13 cellular contexts compared by ENCODE assay signal in genomic region chr3:170425491-170426239, GRCh38. TPM values are rescaled to one million over a fixed set of nuclear protein-coding genes. Genes with fewer than 3 reads are reported as not detected.
DNase-seq lines count a peak whose midpoint lies in the region; ATAC-seq and TF ChIP-seq lines count a peak whose summit lies in the region.
"Had no signal": no experiment of that assay in that cellular context is flagged by ENCODE, and none has a peak within 500 bp of the region (broad histone marks: within the 10 kb centered on the region; RNA-seq: fewer than 3 reads in every experiment).

No MANE protein-coding gene starts in this region.

- DNase-seq in NCI-H748 (lab: John Stamatoyannopoulos, UW; ENCODE audit: unreplicated experiment) = peak; percentile 7
- no peak for DNase-seq in NCI-H748 treated with DMSO at 0.1 percent for 48 hours (lab: John Stamatoyannopoulos, UW)
- peak; percentile 14 for DNase-seq in cerebellar cortex (ENCODE audit: low spot score)
- no peak for DNase-seq in lower lobe of right lung
- no peak for DNase-seq in type B pancreatic cell (ENCODE audit: extremely low spot score, unreplicated experiment)
- DNase-seq in HK-2 (ENCODE audit: unreplicated experiment) = no peak
- no peak for DNase-seq in NK-92 (lab: John Stamatoyannopoulos, UW; ENCODE audit: unreplicated experiment)
- no peak for DNase-seq in NCI-H524 treated with DMSO at 0.1 percent for 48 hours (lab: John Stamatoyannopoulos, UW)
- DNase-seq: activated CD4-positive, alpha-beta T cell treated with anti-CD3 and anti-CD28 coated beads for 36 hours; glutamatergic neuron; NCI-H1694 had no signal

- peak overlapping the region; percentile 43 for H3K27ac Mint-ChIP-seq in type B pancreatic cell
- H3K27ac Mint-ChIP-seq: activated CD4-positive, alpha-beta T cell treated with anti-CD3 and anti-CD28 coated beads for 36 hours had no signal

- TF ChIP-seq CTCF in lower lobe of right lung (IDR thresholded peaks at IDR 0.05) (no peak), type B pancreatic cell (conservative IDR thresholded peaks at IDR 0.05) (peak; percentile 25)

- peaks cover 7% of the 10 kb centered on the region for H3K36me3 Mint-ChIP-seq in type B pancreatic cell

- H3K27me3 Mint-ChIP-seq in type B pancreatic cell = peaks cover 5% of the 10 kb centered on the region

- H3K36me3 ChIP-seq in lower lobe of right lung = no peaks in the 10 kb centered on the region

- intact Hi-C loops in lower lobe of right lung (cut with DNase I) = no loop called here

- peaks cover 47% of the 10 kb centered on the region for H3K4me1 Mint-ChIP-seq in type B pancreatic cell (ENCODE audit: unreplicated experiment)

- H3K9me3 ChIP-seq in lower lobe of right lung = no peaks in the 10 kb centered on the region

- peaks cover 10% of the 10 kb centered on the region for H3K4me1 ChIP-seq in lower lobe of right lung

- H3K4me3 Mint-ChIP-seq in type B pancreatic cell = no peak overlapping the region
- H3K4me3 Mint-ChIP-seq: activated CD4-positive, alpha-beta T cell treated with anti-CD3 and anti-CD28 coated beads for 36 hours had no signal

- ATAC-seq in lower lobe of right lung = no peak

- no peak overlapping the region for H3K4me3 ChIP-seq in lower lobe of right lung
- H3K4me3 ChIP-seq: skin epidermis had no signal

- H3K27ac ChIP-seq in lower lobe of right lung = peak overlapping the region; percentile 41
- H3K27ac ChIP-seq: skin epidermis had no signal

- no peaks in the 10 kb centered on the region for H3K9me3 Mint-ChIP-seq in type B pancreatic cell

- H3K27me3 ChIP-seq in lower lobe of right lung (ENCODE audit: low read depth) = peaks cover under 1% of the 10 kb centered on the region

RNA-seq across cellular contexts. Expression of gene CLDN11, which starts 7.0 kb away (rescaled TPM):
- total RNA-seq in lower lobe of right lung = 22.4 TPM
- total RNA-seq in type B pancreatic cell (ENCODE audit: low replicate concordance) = 4.7 and 86.8 TPM in 2 replicates
- total RNA-seq: A673; activated CD4-positive, alpha-beta T cell treated with anti-CD3 and anti-CD28 coated beads for 36 hours had no signal

Comparison
In these comparisons a context has a peak if more than half of its experiments do, and no peak if none do; other contexts are left out.
1. DNase-seq: peak in NCI-H748 (single experiment) and cerebellar cortex (single experiment); none in NCI-H748 treated with DMSO at 0.1 percent for 48 hours (single experiment), lower lobe of right lung (single experiment), type B pancreatic cell (single experiment), HK-2 (single experiment), NK-92 (single experiment) and NCI-H524 treated with DMSO at 0.1 percent for 48 hours (single experiment).